In the genomic region with DNA sequence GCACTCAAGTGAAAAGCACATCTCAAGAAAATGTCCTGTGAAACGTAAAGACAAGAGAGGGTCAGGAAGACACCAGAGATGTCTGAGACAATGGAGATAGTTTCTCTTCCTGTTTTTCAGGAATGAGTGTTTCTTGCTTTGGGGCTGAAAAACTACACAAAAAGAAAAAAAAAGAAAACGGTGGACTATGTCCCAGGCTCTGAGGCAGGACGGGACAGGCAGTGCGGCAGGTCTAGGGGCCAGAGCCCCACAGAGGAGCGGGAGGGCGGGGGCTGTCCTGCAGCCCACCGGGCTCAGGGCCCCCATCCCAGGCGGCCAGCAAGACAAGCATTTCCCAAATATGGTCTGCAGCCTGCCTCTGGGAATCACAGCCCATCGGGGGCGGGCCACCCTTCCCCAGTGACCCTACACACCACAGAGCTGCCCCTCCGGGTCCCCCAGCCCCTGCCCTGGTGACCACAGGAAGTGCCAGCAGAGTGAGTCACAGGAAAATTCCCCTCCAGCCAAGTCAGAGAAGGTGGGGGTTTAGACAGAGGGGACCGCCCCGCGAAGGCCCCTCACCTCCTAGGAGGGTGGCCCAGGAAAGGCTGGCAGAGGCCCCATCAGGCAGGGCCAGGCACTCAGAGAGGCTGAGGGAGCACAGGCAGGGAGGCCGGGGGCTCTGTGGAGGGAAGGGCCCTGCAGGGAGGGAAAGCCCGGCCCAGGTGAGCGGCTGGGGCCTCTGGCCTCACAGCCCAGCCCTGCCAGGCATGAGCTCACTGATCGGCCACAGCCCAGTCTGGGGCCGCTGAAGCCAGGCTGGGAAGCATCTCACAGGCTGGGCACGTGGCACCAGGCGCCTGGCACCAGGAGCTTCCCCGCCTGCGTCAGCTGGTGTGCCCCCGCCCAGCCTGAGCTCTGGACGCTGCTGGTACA, we compare ENCODE assay signal across 1 cellular context.
TF ChIP-seq lines count a peak whose summit lies in the region.

No MANE protein-coding gene starts in this region.

TF ChIP-seq in A549, 52 proteins besides CTCF, POLR2A, EP300 and RAD21:
- peak; percentile 85 for TF ChIP-seq ATOH8 (CRISPR knock-in tag; IDR thresholded peaks at IDR 0.05; ENCODE audit: low read depth)
- no peak for TF ChIP-seq HEYL (CRISPR knock-in tag; IDR thresholded peaks at IDR 0.05)
- peak; percentile 78; the same call in 1 of the 2 replicates for TF ChIP-seq E2F6 (IDR thresholded peaks at IDR 0.05; ENCODE audit: borderline replicate concordance, low read depth)
- TF ChIP-seq CBX2 (IDR thresholded peaks at IDR 0.05; ENCODE audit: borderline replicate concordance, low read depth), result no peak
- TF ChIP-seq TFCP2L1 (CRISPR knock-in tag; IDR thresholded peaks at IDR 0.05), result peak; percentile 74; the same call in 1 of the 2 replicates
- TF ChIP-seq CHD2 (IDR thresholded peaks at IDR 0.05; ENCODE audit: low read length, partially characterized antibody), result no peak
- no peak for TF ChIP-seq CHD4 (IDR thresholded peaks at IDR 0.05; ENCODE audit: borderline replicate concordance)
- TF ChIP-seq FOXS1 (CRISPR knock-in tag; IDR thresholded peaks at IDR 0.05), result peak; percentile 74; the same call in 1 of the 2 replicates
- TF ChIP-seq PHF8 (IDR thresholded peaks at IDR 0.05; ENCODE audit: borderline replicate concordance, low read depth), result no peak
- TF ChIP-seq HOXB5 (CRISPR knock-in tag; IDR thresholded peaks at IDR 0.05), result peak; percentile 76; the same call in 1 of the 2 replicates
- TF ChIP-seq, protein P1, sequence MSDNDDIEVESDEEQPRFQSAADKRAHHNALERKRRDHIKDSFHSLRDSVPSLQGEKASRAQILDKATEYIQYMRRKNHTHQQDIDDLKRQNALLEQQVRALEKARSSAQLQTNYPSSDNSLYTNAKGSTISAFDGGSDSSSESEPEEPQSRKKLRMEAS (IDR thresholded peaks at IDR 0.05), result peak; percentile 95
- TF ChIP-seq FOSL2 (IDR thresholded peaks at IDR 0.05), result 0 out of 2 replicates have a peak, but pooled peaks have one; percentile 23
- peak; percentile 87 for TF ChIP-seq FOSL2 (CRISPR knock-in tag; IDR thresholded peaks at IDR 0.05)
- TF ChIP-seq ZNF302 (CRISPR knock-in tag; IDR thresholded peaks at IDR 0.05), result no peak
- TF ChIP-seq, protein P2, sequence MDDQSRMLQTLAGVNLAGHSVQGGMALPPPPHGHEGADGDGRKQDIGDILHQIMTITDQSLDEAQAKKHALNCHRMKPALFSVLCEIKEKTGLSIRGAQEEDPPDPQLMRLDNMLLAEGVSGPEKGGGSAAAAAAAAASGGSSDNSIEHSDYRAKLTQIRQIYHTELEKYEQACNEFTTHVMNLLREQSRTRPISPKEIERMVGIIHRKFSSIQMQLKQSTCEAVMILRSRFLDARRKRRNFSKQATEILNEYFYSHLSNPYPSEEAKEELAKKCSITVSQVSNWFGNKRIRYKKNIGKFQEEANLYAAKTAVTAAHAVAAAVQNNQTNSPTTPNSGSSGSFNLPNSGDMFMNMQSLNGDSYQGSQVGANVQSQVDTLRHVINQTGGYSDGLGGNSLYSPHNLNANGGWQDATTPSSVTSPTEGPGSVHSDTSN (IDR thresholded peaks at IDR 0.05), result no peak
- no peak for TF ChIP-seq NPAS2 (CRISPR knock-in tag; IDR thresholded peaks at IDR 0.05; ENCODE audit: borderline replicate concordance)
- no peak for TF ChIP-seq RFX5 (IDR thresholded peaks at IDR 0.05)
- TF ChIP-seq, protein P3, sequence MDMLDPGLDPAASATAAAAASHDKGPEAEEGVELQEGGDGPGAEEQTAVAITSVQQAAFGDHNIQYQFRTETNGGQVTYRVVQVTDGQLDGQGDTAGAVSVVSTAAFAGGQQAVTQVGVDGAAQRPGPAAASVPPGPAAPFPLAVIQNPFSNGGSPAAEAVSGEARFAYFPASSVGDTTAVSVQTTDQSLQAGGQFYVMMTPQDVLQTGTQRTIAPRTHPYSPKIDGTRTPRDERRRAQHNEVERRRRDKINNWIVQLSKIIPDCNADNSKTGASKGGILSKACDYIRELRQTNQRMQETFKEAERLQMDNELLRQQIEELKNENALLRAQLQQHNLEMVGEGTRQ (IDR thresholded peaks at IDR 0.05), result peak; percentile 87
- TF ChIP-seq ZSCAN20 (CRISPR knock-in tag; IDR thresholded peaks at IDR 0.05), result no peak
- TF ChIP-seq RCOR1 (IDR thresholded peaks at IDR 0.05; ENCODE audit: low read depth, low read length), result no peak
- TF ChIP-seq ESRRA (IDR thresholded peaks at IDR 0.05; ENCODE audit: borderline replicate concordance, low read length), result no peak
- TF ChIP-seq ZFP36 (IDR thresholded peaks at IDR 0.05; ENCODE audit: borderline replicate concordance, partially characterized antibody), result no peak
- no peak for TF ChIP-seq ZC3H11A (IDR thresholded peaks at IDR 0.05)
- no peak for TF ChIP-seq RARB (CRISPR knock-in tag; IDR thresholded peaks at IDR 0.05)
- TF ChIP-seq POLR2AphosphoS2 (conservative IDR thresholded peaks at IDR 0.05; ENCODE audit: low read length), result no peak
- TF ChIP-seq FOSB (CRISPR knock-in tag; IDR thresholded peaks at IDR 0.05), result no peak
- no peak for TF ChIP-seq TP53 (CRISPR knock-in tag; IDR thresholded peaks at IDR 0.05)
- 0 out of 3 replicates have a peak, but pooled peaks have one; percentile 4 for TF ChIP-seq SMC3 (IDR thresholded peaks at IDR 0.05)
- peak; percentile 35 to 57; a peak in 1 of 5 replicates for TF ChIP-seq JUN (IDR thresholded peaks at IDR 0.05)
- TF ChIP-seq CEBPB (IDR thresholded peaks at IDR 0.05), result no peak
- peak; percentile 92; the same call in 1 of the 2 replicates for TF ChIP-seq MYC (IDR thresholded peaks at IDR 0.05; ENCODE audit: borderline replicate concordance, low read length)
- TF ChIP-seq, protein P4, sequence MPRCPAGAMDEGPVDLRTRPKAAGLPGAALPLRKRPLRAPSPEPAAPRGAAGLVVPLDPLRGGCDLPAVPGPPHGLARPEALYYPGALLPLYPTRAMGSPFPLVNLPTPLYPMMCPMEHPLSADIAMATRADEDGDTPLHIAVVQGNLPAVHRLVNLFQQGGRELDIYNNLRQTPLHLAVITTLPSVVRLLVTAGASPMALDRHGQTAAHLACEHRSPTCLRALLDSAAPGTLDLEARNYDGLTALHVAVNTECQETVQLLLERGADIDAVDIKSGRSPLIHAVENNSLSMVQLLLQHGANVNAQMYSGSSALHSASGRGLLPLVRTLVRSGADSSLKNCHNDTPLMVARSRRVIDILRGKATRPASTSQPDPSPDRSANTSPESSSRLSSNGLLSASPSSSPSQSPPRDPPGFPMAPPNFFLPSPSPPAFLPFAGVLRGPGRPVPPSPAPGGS (IDR thresholded peaks at IDR 0.05), result no peak
- peak; percentile 73; the same call in 1 of the 2 replicates for TF ChIP-seq HOXB13 (CRISPR knock-in tag; IDR thresholded peaks at IDR 0.05; ENCODE audit: low read depth)
- TF ChIP-seq, protein P5, sequence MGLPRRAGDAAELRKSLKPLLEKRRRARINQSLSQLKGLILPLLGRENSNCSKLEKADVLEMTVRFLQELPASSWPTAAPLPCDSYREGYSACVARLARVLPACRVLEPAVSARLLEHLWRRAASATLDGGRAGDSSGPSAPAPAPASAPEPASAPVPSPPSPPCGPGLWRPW (IDR thresholded peaks at IDR 0.05), result no peak
- TF ChIP-seq NFE2L2 (conservative IDR thresholded peaks at IDR 0.05; ENCODE audit: low read length), result no peak
- 0 out of 2 replicates have a peak, but pooled peaks have one; percentile 2 for TF ChIP-seq MAZ (IDR thresholded peaks at IDR 0.05; ENCODE audit: borderline replicate concordance, low read depth, low read length)
- TF ChIP-seq RNF2 (IDR thresholded peaks at IDR 0.05; ENCODE audit: borderline replicate concordance, low read depth), result no peak
- no peak for TF ChIP-seq EHMT2 (IDR thresholded peaks at IDR 0.05; ENCODE audit: low read depth)
- TF ChIP-seq CBX8 (IDR thresholded peaks at IDR 0.05), result no peak
- TF ChIP-seq BHLHE40 (IDR thresholded peaks at IDR 0.05; ENCODE audit: low read depth, low read length), result 0 out of 2 replicates have a peak, but pooled peaks have one; percentile 44
- no peak for TF ChIP-seq MAFK (IDR thresholded peaks at IDR 0.05; ENCODE audit: partially characterized antibody)
- TF ChIP-seq GATA3 (IDR thresholded peaks at IDR 0.05; ENCODE audit: borderline replicate concordance), result peak; percentile 57
- peak; percentile 43; the same call in 1 of the 2 replicates for TF ChIP-seq JUNB (IDR thresholded peaks at IDR 0.05)
